In genomic region chr1:110235181-110235838, GRCh38 we compare ENCODE assay signal across 12 cellular contexts. TPM values are rescaled to one million over a fixed set of nuclear protein-coding genes. Genes with fewer than 3 reads are reported as not detected.
DNase-seq lines count a peak whose midpoint lies in the region; ATAC-seq, FAIRE-seq and TF ChIP-seq lines count a peak whose summit lies in the region.
"Had no signal": no experiment of that assay in that cellular context is flagged by ENCODE, and none has a peak within 500 bp of the region (broad histone marks: within the 10 kb centered on the region; RNA-seq: fewer than 3 reads in every experiment).

No MANE protein-coding gene starts in this region.

- H4K20me1 ChIP-seq in endothelial cell of umbilical vein (replicated peaks; ENCODE audit: control insufficient read depth, extremely low read depth, insufficient read depth, low read length) = no peaks in the 10 kb centered on the region

- peak overlapping the region; percentile 88 for H2AFZ ChIP-seq in endothelial cell of umbilical vein (ENCODE audit: low read depth, low read length)

- dilution Hi-C loops in endothelial cell of umbilical vein (cut with MboI; ENCODE audit: extremely low pct_ligation_motif_present, low sequenced_read_pairs) = no loop called here

- TF ChIP-seq CTCF in endothelial cell of umbilical vein (IDR thresholded peaks at IDR 0.05; ENCODE audit: extremely low read depth in 1 of 2, insufficient read depth in 1 of 2, low read depth in 1 of 2, low read length in 2 of 2) (no peak), prostate gland (IDR thresholded peaks at IDR 0.05) (no peak)

- H3K27me3 ChIP-seq in endothelial cell of umbilical vein (ENCODE audit: control insufficient read depth in 2 of 2, insufficient read depth in 2 of 2, low read length in 2 of 2) (no peaks in the 10 kb centered on the region), prostate gland (replicated peaks; ENCODE audit: insufficient read depth) (no peaks in the 10 kb centered on the region)

- peak overlapping the region; percentile 48 for H3K4me2 ChIP-seq in endothelial cell of umbilical vein (ENCODE audit: insufficient read depth, low read length)

- no peaks in the 10 kb centered on the region for H3K79me2 ChIP-seq in endothelial cell of umbilical vein (ENCODE audit: control insufficient read depth, insufficient read depth, low read length)

- no peaks in the 10 kb centered on the region for H3K9me1 ChIP-seq in endothelial cell of umbilical vein (replicated peaks; ENCODE audit: control insufficient read depth, extremely low read depth, insufficient read depth, low read length)

- H3K36me3 ChIP-seq in endothelial cell of umbilical vein (ENCODE audit: control insufficient read depth in 2 of 2, extremely low read depth in 1 of 2, insufficient read depth in 2 of 2, low read length in 2 of 2) (peaks cover 0 to 6% of the 10 kb centered on the region in 2 experiments), prostate gland (no peaks in the 10 kb centered on the region)

- peak overlapping the region; percentile 77 for H3K27ac ChIP-seq in endothelial cell of umbilical vein (ENCODE audit: insufficient read depth, low read depth, low read length)
- H3K27ac ChIP-seq in prostate gland = peak overlapping the region; percentile 65 to 71

- POLR2A ChIA-PET in endothelial cell of umbilical vein (lab: Charles Lee) = interaction anchor here (0.7 kb wide), 1 partner anchor 23 kb away, joined by 3 read pairs; no protein-coding TSS in a partner anchor

- H3K4me3 ChIP-seq in endothelial cell of umbilical vein (replicated peaks in 1 of 3; ENCODE audit: insufficient read depth in 1 of 3, low read depth in 1 of 3, low read length in 3 of 3) (no peak overlapping the region), prostate gland (no peak overlapping the region)

- TF ChIP-seq POLR2A in endothelial cell of umbilical vein (IDR thresholded peaks at IDR 0.05; ENCODE audit: low read depth, low read length) (no peak), prostate gland (IDR thresholded peaks at IDR 0.05) (no peak)

- peak overlapping the region; percentile 4 for H3K9ac ChIP-seq in endothelial cell of umbilical vein (replicated peaks; ENCODE audit: extremely low read depth, insufficient read depth, low read length)

- CTCF ChIA-PET in endothelial cell of umbilical vein (lab: Charles Lee) = interaction anchor here (0.6 to 3.2 kb wide), 6 partner anchors 19 to 261 kb away, joined by 3 to 22 read pairs (median 4); partner anchors contain the start of gene KCNC4

- 17% methylated on average over 13 of the region's 13 CpGs for WGBS in prostate gland

- DNase-seq in NCI-H2196 (lab: John Stamatoyannopoulos, UW; ENCODE audit: unreplicated experiment) (peak; percentile 54), NCI-H2196 treated with DMSO at 0.1 percent for 48 hours (lab: John Stamatoyannopoulos, UW; ENCODE audit: unreplicated experiment) (no peak), NCI-H2227 (lab: John Stamatoyannopoulos, UW; ENCODE audit: unreplicated experiment) (peak; percentile 23), endothelial cell of umbilical vein (ENCODE audit: low read depth, low spot score) (peak; percentile 70), prostate gland (ENCODE audit: low spot score) (peak; percentile 53), middle frontal gyrus (ENCODE audit: extremely low spot score, low spot score) (no peak)
- DNase-seq: left colon, NCI-H2171 had no signal

- FAIRE-seq in endothelial cell of umbilical vein (lab: Jason Lieb, UNC) = peak; percentile 98
- FAIRE-seq: A204.1 had no signal

- H3K9me3 ChIP-seq in endothelial cell of umbilical vein (replicated peaks; ENCODE audit: control insufficient read depth, insufficient read depth, low read length) (no peaks in the 10 kb centered on the region), prostate gland (no peaks in the 10 kb centered on the region)

- no TSS peak for BruUV-seq in endothelial cell of umbilical vein (replicated peaks; lab: Mats Ljungman, UMichigan)

- H3K4me1 ChIP-seq in endothelial cell of umbilical vein (ENCODE audit: control insufficient read depth, extremely low read depth, insufficient read depth, low read length) = peaks cover 33% of the 10 kb centered on the region
- peaks cover 22% of the 10 kb centered on the region for H3K4me1 ChIP-seq in prostate gland (replicated peaks)

- ATAC-seq in HG03469 (IDR thresholded peaks at IDR 0.05; ENCODE audit: unreplicated experiment) = no peak
- no peak for ATAC-seq in GM18511 (IDR thresholded peaks at IDR 0.05; ENCODE audit: unreplicated experiment)
- ATAC-seq: sciatic nerve had no signal

- intact Hi-C loops in endothelial cell of umbilical vein (cut with micrococcal nuclease) (loop anchor here (1.0 kb wide), 1 partner anchor 22 kb away; no protein-coding TSS in a partner anchor), prostate gland (cut with DNase I) (no loop called here)

TF ChIP-seq in endothelial cell of umbilical vein, 7 proteins besides CTCF, POLR2A, EP300 and RAD21:
- TF ChIP-seq MAX (IDR thresholded peaks at IDR 0.05; ENCODE audit: insufficient read depth, insufficient read length) (no peak), POLR2AphosphoS5 (IDR thresholded peaks at IDR 0.05; ENCODE audit: insufficient read depth, low read depth, low read length) (peak; percentile 16)
TF ChIP-seq in endothelial cell of umbilical vein: peak in this region for 1.

RNA-seq across cellular contexts. Expression of gene KCNC4, which starts 25.2 kb away (rescaled TPM):
- total RNA-seq in endothelial cell of umbilical vein = 12.3 and 22.5 TPM in 2 replicates
- 6.7 and 7.3 TPM in 2 replicates for polyA plus RNA-seq in endothelial cell of umbilical vein
- polyA plus RNA-seq in endothelial cell of umbilical vein (2011; cell fraction: cytosol; rRNA removed) = 4.8 and 5.6 TPM in 2 replicates
- polyA plus RNA-seq in endothelial cell of umbilical vein (2011; cell fraction: nucleus; rRNA removed) = 15.1 and 17.0 TPM in 2 replicates
- polyA plus RNA-seq in endothelial cell of umbilical vein (2012) = 6.3 and 7.9 TPM in 2 replicates
- 7.6 and 7.9 TPM in 2 replicates for polyA minus RNA-seq in endothelial cell of umbilical vein
- 1.9 TPM for polyA minus RNA-seq in endothelial cell of umbilical vein (2011; cell fraction: cytosol; rRNA and poly(A)+ RNA removed)
- 11.0 and 13.2 TPM in 2 replicates for polyA minus RNA-seq in endothelial cell of umbilical vein (2011; cell fraction: nucleus; rRNA and poly(A)+ RNA removed)
- total RNA-seq in prostate gland = 10 to 100 TPM in 1 of 2 donors, 1 to 10 TPM in 1; 4.7 to 23.9 TPM

Comparison
In these comparisons a context has a peak if more than half of its experiments do, and no peak if none do; other contexts are left out.
1. DNase-seq: peak in NCI-H2196 (single experiment), NCI-H2227 (single experiment), endothelial cell of umbilical vein (single experiment) and prostate gland (single experiment); none in NCI-H2196 treated with DMSO at 0.1 percent for 48 hours (single experiment) and middle frontal gyrus (single experiment).